19 cellular contexts compared by ENCODE assay signal in genomic region chr19:3535235-3535921, GRCh38. TPM values are rescaled to one million over a fixed set of nuclear protein-coding genes. Genes with fewer than 3 reads are reported as not detected.
DNase-seq lines count a peak whose midpoint lies in the region; ATAC-seq, FAIRE-seq and TF ChIP-seq lines count a peak whose summit lies in the region.
"Had no signal": no experiment of that assay in that cellular context is flagged by ENCODE, and none has a peak within 500 bp of the region (broad histone marks: within the 10 kb centered on the region; RNA-seq: fewer than 3 reads in every experiment).

No MANE protein-coding gene starts in this region.

- POLR2A ChIA-PET in K562 (lab: Yijun Ruan, JAX), result no interaction called here

- in situ Hi-C loops in mammary epithelial cell (cut with MboI; ENCODE audit: low sequenced_read_pairs in 2 of 2), result no loop called here
- in situ Hi-C loops in K562 (cut with MboI), result no loop called here

- H3K27me3 ChIP-seq in breast epithelium (no peaks in the 10 kb centered on the region), mammary epithelial cell (ENCODE audit: insufficient read depth, low read length) (no peaks in the 10 kb centered on the region), K562 (ENCODE audit: control insufficient read depth in 2 of 2, insufficient read depth in 2 of 2, low read length in 2 of 2) (no peaks in the 10 kb centered on the region)
- H3K27me3 ChIP-seq: MG63, Peyer's patch had no signal

- FAIRE-seq in K562 (lab: Jason Lieb, UNC) (no peak), kidney (lab: Jason Lieb, UNC) (no peak)
- FAIRE-seq: GM12892, H1 had no signal

- TF ChIP-seq POLR2A in breast epithelium (IDR thresholded peaks at IDR 0.05), result no peak
- TF ChIP-seq POLR2A in K562 (conservative IDR thresholded peaks at IDR 0.05), result 0 out of 2 replicates have a peak, but pooled peaks have one; percentile 35

- peak overlapping the region; percentile 69 to 73 for H3K27ac ChIP-seq in breast epithelium
- no peak overlapping the region for H3K27ac ChIP-seq in mammary epithelial cell (ENCODE audit: insufficient read depth, low read depth, low read length)
- no peak overlapping the region for H3K27ac ChIP-seq in K562 (ENCODE audit: extremely low read depth, low read depth, low read length)
- no peak overlapping the region for H3K27ac ChIP-seq in kidney (ENCODE audit: low read depth in 2 of 2, low read length in 2 of 2)
- H3K27ac ChIP-seq: Peyer's patch had no signal

- no TSS peak for BruUV-seq in mammary epithelial cell (replicated peaks; lab: Mats Ljungman, UMichigan)
- no TSS peak for BruUV-seq in K562 (replicated peaks; lab: Mats Ljungman, UMichigan)

- ATAC-seq in K562 (no peak), HG03280 (IDR thresholded peaks at IDR 0.05; ENCODE audit: unreplicated experiment) (no peak), GM21360 (IDR thresholded peaks at IDR 0.05; ENCODE audit: unreplicated experiment) (no peak)
- ATAC-seq: Right ventricle myocardium inferior had no signal

- H3K9ac ChIP-seq in mammary epithelial cell (ENCODE audit: insufficient read depth, low read length) (no peak overlapping the region), K562 (ENCODE audit: insufficient read depth in 1 of 2, low read depth in 2 of 2, low read length in 2 of 2) (no peak overlapping the region; a peak in 1 of 4 replicates), kidney (ENCODE audit: low read length in 2 of 2) (no peak overlapping the region)

- H4K20me1 ChIP-seq in mammary epithelial cell (ENCODE audit: insufficient read depth, low read length), result no peaks in the 10 kb centered on the region
- H4K20me1 ChIP-seq in K562 (replicated peaks; ENCODE audit: control insufficient read depth, insufficient read depth, low read length), result 0 out of 2 replicates have a peak, but pooled peaks cover 5% of the 10 kb centered on the region

- intact Hi-C loops in breast epithelium (cut with DNase I; ENCODE audit: low total_unique reads), result no loop called here
- intact Hi-C loops in mammary epithelial cell (cut with micrococcal nuclease), result no loop called here
- intact Hi-C loops in K562 (cut with micrococcal nuclease), result no loop called here
- intact Hi-C loops in kidney (cut with DNase I), result no loop called here

- H3K4me1 ChIP-seq in breast epithelium, result peaks cover 5 to 13% of the 10 kb centered on the region in 2 donors
- H3K4me1 ChIP-seq in mammary epithelial cell (ENCODE audit: insufficient read depth, low read length), result peaks cover 7% of the 10 kb centered on the region
- H3K4me1 ChIP-seq in K562 (replicated peaks in 1 of 2; ENCODE audit: control insufficient read depth in 2 of 2, insufficient read depth in 2 of 2, low read length in 2 of 2), result peaks cover 7 to 48% of the 10 kb centered on the region in 2 experiments; a peak in 3 of 5 replicates
- H3K4me1 ChIP-seq in kidney (ENCODE audit: control insufficient read depth in 1 of 2, insufficient read depth in 1 of 2, low read depth in 1 of 2, low read length in 2 of 2), result no peaks in the 10 kb centered on the region
- H3K4me1 ChIP-seq: Peyer's patch had no signal

- H3K9me3 ChIP-seq in breast epithelium (no peaks in the 10 kb centered on the region), mammary epithelial cell (replicated peaks; ENCODE audit: insufficient read depth, low read length) (no peaks in the 10 kb centered on the region), K562 (replicated peaks; ENCODE audit: control insufficient read depth, insufficient read depth, low read depth, low read length) (no peaks in the 10 kb centered on the region), kidney (ENCODE audit: control insufficient read depth in 1 of 2, low read length in 2 of 2) (no peaks in the 10 kb centered on the region)
- H3K9me3 ChIP-seq: MG63, Peyer's patch had no signal

- H3K4me3 ChIP-seq in breast epithelium (no peak overlapping the region), mammary epithelial cell (replicated peaks in 1 of 3; ENCODE audit: insufficient read depth in 1 of 3, low read depth in 2 of 3, low read length in 3 of 3) (no peak overlapping the region), K562 (no peak overlapping the region), kidney (ENCODE audit: low read length in 2 of 2) (no peak overlapping the region)
- H3K4me3 ChIP-seq: MG63, Peyer's patch had no signal

- whole genome bisulfite sequencing in mammary epithelial cell (ENCODE audit: low coverage, missing lambda C conversion rate), result 92% methylated on average over 21 of the region's 24 CpGs
- WGBS in K562 (ENCODE audit: insufficient coverage, low coverage, missing lambda C conversion rate), result 94% methylated on average over 19 of the region's 24 CpGs

- CTCF ChIA-PET in mammary epithelial cell (lab: Charles Lee; ENCODE audit: low non-redundant PET) (no interaction called here), K562 (lab: Yijun Ruan, JAX; ENCODE audit: low intra/inter-chr PET ratio) (no interaction called here)

- no peaks in the 10 kb centered on the region for H3K9me1 ChIP-seq in K562 (ENCODE audit: control insufficient read depth, insufficient read depth, low read length)

- TF ChIP-seq CTCF in breast epithelium (IDR thresholded peaks at IDR 0.05), result no peak
- TF ChIP-seq CTCF in mammary epithelial cell (conservative IDR thresholded peaks at IDR 0.05 in 1 of 2, IDR thresholded peaks at IDR 0.05 in 1 of 2; ENCODE audit: extremely low read depth in 1 of 2, insufficient read depth in 1 of 2, low read depth in 1 of 2, low read length in 2 of 2), result no peak
- TF ChIP-seq CTCF in K562 (IDR thresholded peaks at IDR 0.05 in 2 of 3, conservative IDR thresholded peaks at IDR 0.05 in 1 of 3; ENCODE audit: insufficient read depth in 2 of 3, low read depth in 1 of 3, low read length in 3 of 3), result no peak
- TF ChIP-seq CTCF in kidney (IDR thresholded peaks at IDR 0.05; ENCODE audit: borderline replicate concordance, extremely low read depth, insufficient read depth), result no peak

- no peak overlapping the region for H3K4me2 ChIP-seq in mammary epithelial cell (ENCODE audit: insufficient read depth, low read depth, low read length)
- no peak overlapping the region for H3K4me2 ChIP-seq in K562 (ENCODE audit: insufficient read depth, low read length)

- dilution Hi-C loops in mammary epithelial cell (cut with HindIII; ENCODE audit: low sequenced_read_pairs), result loop anchor here (5.0 to 10.0 kb wide), 4 partner anchors 42 to 829 kb away; partner anchors contain the start of gene TLE2

- DNase-seq in breast epithelium (ENCODE audit: low spot score in 2 of 2), result no peak
- DNase-seq in mammary epithelial cell, result no peak
- no peak for DNase-seq in K562 (ENCODE audit: extremely low read depth in 1 of 4, low spot score in 3 of 4)
- peak; percentile 73 for DNase-seq in kidney
- no peak for DNase-seq in DMS153 (lab: John Stamatoyannopoulos, UW)
- no peak for DNase-seq in DMS114 treated with DMSO at 0.1 percent for 48 hours (lab: John Stamatoyannopoulos, UW; ENCODE audit: unreplicated experiment)
- DNase-seq: GF-D8, Karpas-422, MG63, NCI-H1092 treated with DMSO at 0.1 percent for 48 hours, NCI-H2081 treated with DMSO at 0.1 percent for 48 hours, NCI-H510A treated with DMSO at 0.1 percent for 48 hours, Peyer's patch had no signal

- H3K79me2 ChIP-seq in mammary epithelial cell (ENCODE audit: insufficient read depth, low read length) (no peaks in the 10 kb centered on the region), K562 (ENCODE audit: control insufficient read depth, insufficient read depth, low read length) (no peaks in the 10 kb centered on the region)

- H2AFZ ChIP-seq in mammary epithelial cell (ENCODE audit: low read depth, low read length) (no peak overlapping the region), K562 (ENCODE audit: low read depth, low read length) (no peak overlapping the region)

- no peak for TF ChIP-seq EP300 in K562 (IDR thresholded peaks at IDR 0.05; ENCODE audit: low read length)

- no peak for TF ChIP-seq RAD21 in K562 (CRISPR knock-in tag; conservative IDR thresholded peaks at IDR 0.05 in 1 of 2, IDR thresholded peaks at IDR 0.05 in 1 of 2)

- H3K36me3 ChIP-seq in breast epithelium (peaks cover 21% of the 10 kb centered on the region), mammary epithelial cell (ENCODE audit: insufficient read depth, low read length) (peaks cover 14% of the 10 kb centered on the region), K562 (ENCODE audit: control insufficient read depth, insufficient read depth, low read length) (peaks cover 57% of the 10 kb centered on the region; the same call in 2 of the 3 replicates), kidney (ENCODE audit: control insufficient read depth in 1 of 2, insufficient read depth in 2 of 2, low read length in 2 of 2) (peaks cover 10 to 13% of the 10 kb centered on the region in 2 donors)

RNA-seq across cellular contexts. Expression of gene TEKTIP1, which starts 3.6 kb away (rescaled TPM):
- 1 to 10 TPM in 1 of 3 donors, not detected in 2; 2.0 TPM for total RNA-seq in breast epithelium
- total RNA-seq in mammary epithelial cell, result 1 to 10 TPM in 1 of 2 donors, not detected in 1; 1.9 TPM
- polyA plus RNA-seq in mammary epithelial cell, result not detected
- not detected for polyA minus RNA-seq in mammary epithelial cell
- total RNA-seq in K562 (2011; cell fraction: chromatin; rRNA removed; ENCODE audit: low replicate concordance), result not detected in 2 replicates
- total RNA-seq in K562 (2011; cell fraction: nucleolus; rRNA removed), result not detected in 2 replicates
- total RNA-seq in K562 (2011; cell fraction: nucleoplasm; rRNA removed), result not detected in 2 replicates
- total RNA-seq in K562 (2014; rRNA removed), result not detected in 2 replicates
- total RNA-seq in K562 (2014; rRNA removed; fragmentation: Illumina TruSeq; extraction: Trizol), result not detected in 2 replicates
- total RNA-seq in K562 (2015; rRNA removed; fragmentation: Illumina TruSeq; extraction: Trizol), result 0.26 TPM in 1 of 2 replicates, not detected in the other
- 0.29 and 0.66 TPM in 2 replicates for total RNA-seq in K562 (2021)
- not detected in 2 replicates for polyA plus RNA-seq in K562 (2011; rRNA removed)
- polyA plus RNA-seq in K562 (2011; cell fraction: cytosol; rRNA removed), result not detected in 2 replicates
- polyA plus RNA-seq in K562 (2011; cell fraction: nucleus; rRNA removed), result 0.53 TPM in 1 of 2 replicates, not detected in the other
- 0.44 and 0.68 TPM in 2 replicates for polyA plus RNA-seq in K562 (2012)
- polyA plus RNA-seq in K562 (2014; fragmentation: Illumina TruSeq; extraction: Trizol), result not detected in 2 replicates
- polyA plus RNA-seq in K562 (2014; fragmentation: Nextera tagmentation; extraction: Ambion mirVana), result not detected
- polyA plus RNA-seq in K562 (2014; rRNA removed), result not detected in 2 replicates
- polyA minus RNA-seq in K562 (2011; rRNA and poly(A)+ RNA removed), result not detected in 2 replicates
- polyA minus RNA-seq in K562 (2011; cell fraction: cytosol; rRNA and poly(A)+ RNA removed), result not detected in 2 replicates
- polyA minus RNA-seq in K562 (2011; cell fraction: nucleus; rRNA and poly(A)+ RNA removed), result not detected in 2 replicates
- 9.2 TPM for total RNA-seq in kidney
- 1.2 TPM for polyA plus RNA-seq in kidney (ENCODE audit: insufficient read depth, low read depth, low replicate concordance)
- total RNA-seq: A172, Right ventricle myocardium inferior had no signal
- polyA plus RNA-seq: H1 had no signal

RNA-seq across cellular contexts. Expression of gene MFSD12, which starts 22.0 kb away (rescaled TPM):
- total RNA-seq in breast epithelium (10 to 100 TPM; 44.5 to 50.9 (median 44.9) TPM), mammary epithelial cell (100 to 1,000 TPM; 113 to 267 TPM), K562 (2014; rRNA removed) (99.9 and 103 TPM in 2 replicates), K562 (2014; rRNA removed; fragmentation: Illumina TruSeq; extraction: Trizol) (18.8 and 21.5 TPM in 2 replicates), K562 (2015; rRNA removed; fragmentation: Illumina TruSeq; extraction: Trizol) (34.8 and 40.7 TPM in 2 replicates), K562 (2021) (110 and 112 TPM in 2 replicates), kidney (124 TPM)
- polyA plus RNA-seq in mammary epithelial cell (61.6 TPM), K562 (2011; rRNA removed) (31.8 and 53.9 TPM in 2 replicates), K562 (2014; fragmentation: Illumina TruSeq; extraction: Trizol) (28.2 and 63.0 TPM in 2 replicates), K562 (2014; fragmentation: Nextera tagmentation; extraction: Ambion mirVana) (1 to 10 TPM in 1 of 2 experiments, under 1 TPM in 1; 0.69 to 1.7 TPM), K562 (2014; rRNA removed) (79.9 and 80.7 TPM in 2 replicates), kidney (ENCODE audit: insufficient read depth, low read depth, low replicate concordance) (113 TPM)
- 72.3 TPM for polyA minus RNA-seq in mammary epithelial cell
- 80.9 and 267 TPM in 2 replicates for total RNA-seq in K562 (2011; cell fraction: chromatin; rRNA removed; ENCODE audit: low replicate concordance)
- 253 and 311 TPM in 2 replicates for total RNA-seq in K562 (2011; cell fraction: nucleolus; rRNA removed)
- 151 and 160 TPM in 2 replicates for total RNA-seq in K562 (2011; cell fraction: nucleoplasm; rRNA removed)
- 48.2 and 140 TPM in 2 replicates for polyA plus RNA-seq in K562 (2011; cell fraction: cytosol; rRNA removed)
- polyA plus RNA-seq in K562 (2011; cell fraction: nucleus; rRNA removed), result 127 and 224 TPM in 2 replicates
- polyA plus RNA-seq in K562 (2012), result 63.5 and 81.8 TPM in 2 replicates
- 19.6 and 27.4 TPM in 2 replicates for polyA minus RNA-seq in K562 (2011; rRNA and poly(A)+ RNA removed)
- polyA minus RNA-seq in K562 (2011; cell fraction: cytosol; rRNA and poly(A)+ RNA removed), result 64.0 and 66.5 TPM in 2 replicates
- polyA minus RNA-seq in K562 (2011; cell fraction: nucleus; rRNA and poly(A)+ RNA removed), result 38.5 and 38.8 TPM in 2 replicates

RNA-seq across cellular contexts. Expression of gene FZR1, which starts 29.3 kb away (rescaled TPM):
- total RNA-seq in breast epithelium (10 to 100 TPM; 15.8 to 28.7 (median 26.5) TPM), mammary epithelial cell (10 to 100 TPM; 49.8 to 55.0 TPM), K562 (2014; rRNA removed) (24.1 and 42.2 TPM in 2 replicates), K562 (2014; rRNA removed; fragmentation: Illumina TruSeq; extraction: Trizol) (5.0 and 5.7 TPM in 2 replicates), K562 (2015; rRNA removed; fragmentation: Illumina TruSeq; extraction: Trizol) (18.0 and 22.3 TPM in 2 replicates), K562 (2021) (45.4 and 48.0 TPM in 2 replicates), kidney (48.0 TPM)
- polyA plus RNA-seq in mammary epithelial cell (35.3 TPM), K562 (2011; rRNA removed) (22.2 and 37.4 TPM in 2 replicates), K562 (2014; fragmentation: Illumina TruSeq; extraction: Trizol) (21.6 and 40.6 TPM in 2 replicates), K562 (2014; fragmentation: Nextera tagmentation; extraction: Ambion mirVana) (under 1 TPM; 0.18 to 0.28 TPM), K562 (2014; rRNA removed) (23.6 and 30.6 TPM in 2 replicates), kidney (ENCODE audit: insufficient read depth, low read depth, low replicate concordance) (28.4 TPM)
- polyA minus RNA-seq in mammary epithelial cell, result 46.5 TPM
- 50.6 and 186 TPM in 2 replicates for total RNA-seq in K562 (2011; cell fraction: chromatin; rRNA removed; ENCODE audit: low replicate concordance)
- total RNA-seq in K562 (2011; cell fraction: nucleolus; rRNA removed), result 95.1 and 105 TPM in 2 replicates
- total RNA-seq in K562 (2011; cell fraction: nucleoplasm; rRNA removed), result 50.0 and 65.9 TPM in 2 replicates
- polyA plus RNA-seq in K562 (2011; cell fraction: cytosol; rRNA removed), result 18.2 and 33.8 TPM in 2 replicates
- polyA plus RNA-seq in K562 (2011; cell fraction: nucleus; rRNA removed), result 112 and 152 TPM in 2 replicates
- polyA plus RNA-seq in K562 (2012), result 39.8 and 40.4 TPM in 2 replicates
- 6.9 and 8.2 TPM in 2 replicates for polyA minus RNA-seq in K562 (2011; rRNA and poly(A)+ RNA removed)
- polyA minus RNA-seq in K562 (2011; cell fraction: cytosol; rRNA and poly(A)+ RNA removed), result 32.1 and 44.7 TPM in 2 replicates
- polyA minus RNA-seq in K562 (2011; cell fraction: nucleus; rRNA and poly(A)+ RNA removed), result 18.8 and 33.2 TPM in 2 replicates

RNA-seq across cellular contexts. Expression of gene DOHH, which starts 34.9 kb away (rescaled TPM):
- total RNA-seq in breast epithelium (10 to 100 TPM; 11.6 to 13.4 (median 12.2) TPM), mammary epithelial cell (10 to 100 TPM; 11.7 to 14.7 TPM), K562 (2014; rRNA removed) (47.2 and 58.7 TPM in 2 replicates), K562 (2014; rRNA removed; fragmentation: Illumina TruSeq; extraction: Trizol) (1.1 and 1.8 TPM in 2 replicates), K562 (2015; rRNA removed; fragmentation: Illumina TruSeq; extraction: Trizol) (10.4 and 10.6 TPM in 2 replicates), K562 (2021) (21.4 and 31.0 TPM in 2 replicates), kidney (12.2 TPM)
- polyA plus RNA-seq in mammary epithelial cell (11.0 TPM), K562 (2011; rRNA removed) (5.1 and 6.3 TPM in 2 replicates), K562 (2014; fragmentation: Illumina TruSeq; extraction: Trizol) (1.2 and 8.2 TPM in 2 replicates), K562 (2014; fragmentation: Nextera tagmentation; extraction: Ambion mirVana) (under 1 TPM; 0.14 to 0.15 TPM), K562 (2014; rRNA removed) (31.2 and 32.8 TPM in 2 replicates), kidney (ENCODE audit: insufficient read depth, low read depth, low replicate concordance) (20.2 TPM)
- 3.4 TPM for polyA minus RNA-seq in mammary epithelial cell
- 1.7 and 7.3 TPM in 2 replicates for total RNA-seq in K562 (2011; cell fraction: chromatin; rRNA removed; ENCODE audit: low replicate concordance)
- total RNA-seq in K562 (2011; cell fraction: nucleolus; rRNA removed), result 15.4 and 16.5 TPM in 2 replicates
- 6.7 and 6.9 TPM in 2 replicates for total RNA-seq in K562 (2011; cell fraction: nucleoplasm; rRNA removed)
- 7.6 and 28.6 TPM in 2 replicates for polyA plus RNA-seq in K562 (2011; cell fraction: cytosol; rRNA removed)
- polyA plus RNA-seq in K562 (2011; cell fraction: nucleus; rRNA removed), result 4.8 and 12.7 TPM in 2 replicates
- 15.9 and 28.3 TPM in 2 replicates for polyA plus RNA-seq in K562 (2012)
- polyA minus RNA-seq in K562 (2011; rRNA and poly(A)+ RNA removed), result 1.1 and 2.0 TPM in 2 replicates
- 10.9 and 15.2 TPM in 2 replicates for polyA minus RNA-seq in K562 (2011; cell fraction: cytosol; rRNA and poly(A)+ RNA removed)
- 5.5 and 6.3 TPM in 2 replicates for polyA minus RNA-seq in K562 (2011; cell fraction: nucleus; rRNA and poly(A)+ RNA removed)

RNA-seq across cellular contexts. Expression of gene HMG20B, which starts 37.4 kb away (rescaled TPM):
- total RNA-seq in breast epithelium (100 to 1,000 TPM; 120 to 142 (median 127) TPM), mammary epithelial cell (100 to 1,000 TPM in 1 of 2 donors, 10 to 100 TPM in 1; 95.7 to 162 TPM), K562 (2014; rRNA removed) (137 and 148 TPM in 2 replicates), K562 (2014; rRNA removed; fragmentation: Illumina TruSeq; extraction: Trizol) (18.2 and 18.5 TPM in 2 replicates), K562 (2015; rRNA removed; fragmentation: Illumina TruSeq; extraction: Trizol) (37.6 and 38.6 TPM in 2 replicates), K562 (2021) (122 and 125 TPM in 2 replicates), kidney (69.7 TPM)
- polyA plus RNA-seq in mammary epithelial cell (51.6 TPM), K562 (2011; rRNA removed) (47.6 and 54.4 TPM in 2 replicates), K562 (2014; fragmentation: Illumina TruSeq; extraction: Trizol) (25.6 and 53.2 TPM in 2 replicates), K562 (2014; fragmentation: Nextera tagmentation; extraction: Ambion mirVana) (under 1 TPM; 0.35 to 0.78 TPM), K562 (2014; rRNA removed) (159 and 172 TPM in 2 replicates), kidney (ENCODE audit: insufficient read depth, low read depth, low replicate concordance) (82.6 TPM)
- 13.5 TPM for polyA minus RNA-seq in mammary epithelial cell
- 47.2 and 115 TPM in 2 replicates for total RNA-seq in K562 (2011; cell fraction: chromatin; rRNA removed; ENCODE audit: low replicate concordance)
- 85.8 and 97.1 TPM in 2 replicates for total RNA-seq in K562 (2011; cell fraction: nucleolus; rRNA removed)
- total RNA-seq in K562 (2011; cell fraction: nucleoplasm; rRNA removed), result 68.6 and 70.5 TPM in 2 replicates
- polyA plus RNA-seq in K562 (2011; cell fraction: cytosol; rRNA removed), result 49.5 and 107 TPM in 2 replicates
- polyA plus RNA-seq in K562 (2011; cell fraction: nucleus; rRNA removed), result 169 and 253 TPM in 2 replicates
- 75.9 and 122 TPM in 2 replicates for polyA plus RNA-seq in K562 (2012)
- polyA minus RNA-seq in K562 (2011; rRNA and poly(A)+ RNA removed), result 8.0 and 11.1 TPM in 2 replicates
- polyA minus RNA-seq in K562 (2011; cell fraction: cytosol; rRNA and poly(A)+ RNA removed), result 24.4 and 30.8 TPM in 2 replicates
- polyA minus RNA-seq in K562 (2011; cell fraction: nucleus; rRNA and poly(A)+ RNA removed), result 24.4 and 30.4 TPM in 2 replicates

Comparison
In these comparisons a context has a peak if more than half of its experiments do, and no peak if none do; other contexts are left out.
1. H3K27ac ChIP-seq: peak in breast epithelium (2 of 2); none in mammary epithelial cell (single experiment), K562 (single experiment) and kidney (0 of 2).